1 cellular context compared by ENCODE assay signal in the genomic region with DNA sequence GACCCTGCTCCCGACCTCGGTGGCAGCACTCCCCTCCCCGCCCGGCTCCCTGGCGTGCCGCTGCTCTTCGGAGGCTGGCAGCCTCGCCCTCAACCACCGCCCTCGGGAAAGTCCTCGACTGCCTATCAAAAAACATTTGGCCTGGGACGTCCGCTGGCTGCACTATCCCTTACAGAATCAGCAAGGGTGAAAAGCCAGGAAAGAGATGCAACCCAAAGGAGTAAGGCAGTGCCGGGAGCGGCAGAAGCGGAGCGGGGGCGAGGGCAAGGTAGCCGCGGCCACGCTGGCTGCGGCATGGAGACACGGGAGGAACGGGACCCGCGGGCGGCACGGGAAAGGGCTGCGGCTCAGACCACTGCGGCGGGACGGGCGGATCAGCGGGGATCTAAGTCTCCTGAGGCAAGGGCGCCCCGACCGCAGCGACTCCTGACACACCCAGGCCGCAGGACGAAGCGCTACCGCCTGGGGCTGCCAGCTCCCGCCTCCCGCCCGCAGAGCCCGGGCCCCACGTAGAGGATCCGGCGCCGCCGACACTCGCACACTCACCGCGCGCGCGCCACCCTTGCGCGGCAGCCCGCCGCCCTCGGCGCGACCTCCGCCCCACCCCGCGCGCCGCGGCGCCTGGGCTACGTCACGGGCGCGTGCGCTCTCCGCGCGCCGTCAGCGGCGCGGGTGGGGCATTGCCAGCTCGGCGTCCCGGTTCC.
TF ChIP-seq lines count a peak whose summit lies in the region.

A gene with protein sequence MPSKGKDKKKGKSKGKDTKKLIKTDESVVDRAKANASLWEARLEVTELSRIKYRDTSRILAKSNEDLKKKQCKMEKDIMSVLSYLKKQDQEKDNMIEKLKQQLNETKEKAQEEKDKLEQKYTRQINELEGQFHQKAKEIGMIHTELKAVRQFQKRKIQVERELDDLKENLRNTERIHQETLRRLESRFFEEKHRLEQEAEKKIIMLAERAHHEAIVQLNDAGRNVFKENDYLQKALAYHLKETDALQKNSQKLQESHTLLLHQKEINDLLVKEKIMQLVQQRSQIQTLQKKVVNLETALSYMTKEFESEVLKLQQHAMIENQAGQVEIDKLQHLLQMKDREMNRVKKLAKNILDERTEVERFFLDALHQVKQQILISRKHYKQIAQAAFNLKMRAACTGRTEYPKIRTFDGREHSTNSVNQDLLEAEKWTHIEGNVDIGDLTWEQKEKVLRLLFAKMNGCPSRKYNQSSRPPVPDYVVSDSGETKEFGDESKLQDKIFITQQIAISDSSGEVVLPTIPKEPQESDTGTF (plus strand): TSS at position 646 of the 704 bp plus-strand sequence. CDS start 130 bp downstream, outside the sequence.
A gene with protein sequence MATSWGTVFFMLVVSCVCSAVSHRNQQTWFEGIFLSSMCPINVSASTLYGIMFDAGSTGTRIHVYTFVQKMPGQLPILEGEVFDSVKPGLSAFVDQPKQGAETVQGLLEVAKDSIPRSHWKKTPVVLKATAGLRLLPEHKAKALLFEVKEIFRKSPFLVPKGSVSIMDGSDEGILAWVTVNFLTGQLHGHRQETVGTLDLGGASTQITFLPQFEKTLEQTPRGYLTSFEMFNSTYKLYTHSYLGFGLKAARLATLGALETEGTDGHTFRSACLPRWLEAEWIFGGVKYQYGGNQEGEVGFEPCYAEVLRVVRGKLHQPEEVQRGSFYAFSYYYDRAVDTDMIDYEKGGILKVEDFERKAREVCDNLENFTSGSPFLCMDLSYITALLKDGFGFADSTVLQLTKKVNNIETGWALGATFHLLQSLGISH (minus strand): TSS at position 585 of the 704 bp plus-strand sequence. CDS start 31,186 bp downstream, outside the sequence.

TF ChIP-seq in HepG2, 621 proteins besides CTCF, POLR2A, EP300 and RAD21 (continued from another document and continues in another):
- TF ChIP-seq, protein P1, sequence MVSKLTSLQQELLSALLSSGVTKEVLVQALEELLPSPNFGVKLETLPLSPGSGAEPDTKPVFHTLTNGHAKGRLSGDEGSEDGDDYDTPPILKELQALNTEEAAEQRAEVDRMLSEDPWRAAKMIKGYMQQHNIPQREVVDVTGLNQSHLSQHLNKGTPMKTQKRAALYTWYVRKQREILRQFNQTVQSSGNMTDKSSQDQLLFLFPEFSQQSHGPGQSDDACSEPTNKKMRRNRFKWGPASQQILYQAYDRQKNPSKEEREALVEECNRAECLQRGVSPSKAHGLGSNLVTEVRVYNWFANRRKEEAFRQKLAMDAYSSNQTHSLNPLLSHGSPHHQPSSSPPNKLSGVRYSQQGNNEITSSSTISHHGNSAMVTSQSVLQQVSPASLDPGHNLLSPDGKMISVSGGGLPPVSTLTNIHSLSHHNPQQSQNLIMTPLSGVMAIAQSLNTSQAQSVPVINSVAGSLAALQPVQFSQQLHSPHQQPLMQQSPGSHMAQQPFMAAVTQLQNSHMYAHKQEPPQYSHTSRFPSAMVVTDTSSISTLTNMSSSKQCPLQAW (CRISPR knock-in tag; IDR thresholded peaks at IDR 0.05) = peak; percentile 74; the same call in 1 of the 2 replicates
- no peak for TF ChIP-seq GATA4 (IDR thresholded peaks at IDR 0.05; ENCODE audit: borderline replicate concordance, low read depth)
- TF ChIP-seq FOSL2 (CRISPR knock-in tag; IDR thresholded peaks at IDR 0.05) = peak; percentile 3; the same call in 1 of the 2 replicates
- TF ChIP-seq, protein P2, sequence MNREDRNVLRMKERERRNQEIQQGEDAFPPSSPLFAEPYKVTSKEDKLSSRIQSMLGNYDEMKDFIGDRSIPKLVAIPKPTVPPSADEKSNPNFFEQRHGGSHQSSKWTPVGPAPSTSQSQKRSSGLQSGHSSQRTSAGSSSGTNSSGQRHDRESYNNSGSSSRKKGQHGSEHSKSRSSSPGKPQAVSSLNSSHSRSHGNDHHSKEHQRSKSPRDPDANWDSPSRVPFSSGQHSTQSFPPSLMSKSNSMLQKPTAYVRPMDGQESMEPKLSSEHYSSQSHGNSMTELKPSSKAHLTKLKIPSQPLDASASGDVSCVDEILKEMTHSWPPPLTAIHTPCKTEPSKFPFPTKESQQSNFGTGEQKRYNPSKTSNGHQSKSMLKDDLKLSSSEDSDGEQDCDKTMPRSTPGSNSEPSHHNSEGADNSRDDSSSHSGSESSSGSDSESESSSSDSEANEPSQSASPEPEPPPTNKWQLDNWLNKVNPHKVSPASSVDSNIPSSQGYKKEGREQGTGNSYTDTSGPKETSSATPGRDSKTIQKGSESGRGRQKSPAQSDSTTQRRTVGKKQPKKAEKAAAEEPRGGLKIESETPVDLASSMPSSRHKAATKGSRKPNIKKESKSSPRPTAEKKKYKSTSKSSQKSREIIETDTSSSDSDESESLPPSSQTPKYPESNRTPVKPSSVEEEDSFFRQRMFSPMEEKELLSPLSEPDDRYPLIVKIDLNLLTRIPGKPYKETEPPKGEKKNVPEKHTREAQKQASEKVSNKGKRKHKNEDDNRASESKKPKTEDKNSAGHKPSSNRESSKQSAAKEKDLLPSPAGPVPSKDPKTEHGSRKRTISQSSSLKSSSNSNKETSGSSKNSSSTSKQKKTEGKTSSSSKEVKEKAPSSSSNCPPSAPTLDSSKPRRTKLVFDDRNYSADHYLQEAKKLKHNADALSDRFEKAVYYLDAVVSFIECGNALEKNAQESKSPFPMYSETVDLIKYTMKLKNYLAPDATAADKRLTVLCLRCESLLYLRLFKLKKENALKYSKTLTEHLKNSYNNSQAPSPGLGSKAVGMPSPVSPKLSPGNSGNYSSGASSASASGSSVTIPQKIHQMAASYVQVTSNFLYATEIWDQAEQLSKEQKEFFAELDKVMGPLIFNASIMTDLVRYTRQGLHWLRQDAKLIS (CRISPR knock-in tag; IDR thresholded peaks at IDR 0.05) = no peak
- TF ChIP-seq, protein P3, sequence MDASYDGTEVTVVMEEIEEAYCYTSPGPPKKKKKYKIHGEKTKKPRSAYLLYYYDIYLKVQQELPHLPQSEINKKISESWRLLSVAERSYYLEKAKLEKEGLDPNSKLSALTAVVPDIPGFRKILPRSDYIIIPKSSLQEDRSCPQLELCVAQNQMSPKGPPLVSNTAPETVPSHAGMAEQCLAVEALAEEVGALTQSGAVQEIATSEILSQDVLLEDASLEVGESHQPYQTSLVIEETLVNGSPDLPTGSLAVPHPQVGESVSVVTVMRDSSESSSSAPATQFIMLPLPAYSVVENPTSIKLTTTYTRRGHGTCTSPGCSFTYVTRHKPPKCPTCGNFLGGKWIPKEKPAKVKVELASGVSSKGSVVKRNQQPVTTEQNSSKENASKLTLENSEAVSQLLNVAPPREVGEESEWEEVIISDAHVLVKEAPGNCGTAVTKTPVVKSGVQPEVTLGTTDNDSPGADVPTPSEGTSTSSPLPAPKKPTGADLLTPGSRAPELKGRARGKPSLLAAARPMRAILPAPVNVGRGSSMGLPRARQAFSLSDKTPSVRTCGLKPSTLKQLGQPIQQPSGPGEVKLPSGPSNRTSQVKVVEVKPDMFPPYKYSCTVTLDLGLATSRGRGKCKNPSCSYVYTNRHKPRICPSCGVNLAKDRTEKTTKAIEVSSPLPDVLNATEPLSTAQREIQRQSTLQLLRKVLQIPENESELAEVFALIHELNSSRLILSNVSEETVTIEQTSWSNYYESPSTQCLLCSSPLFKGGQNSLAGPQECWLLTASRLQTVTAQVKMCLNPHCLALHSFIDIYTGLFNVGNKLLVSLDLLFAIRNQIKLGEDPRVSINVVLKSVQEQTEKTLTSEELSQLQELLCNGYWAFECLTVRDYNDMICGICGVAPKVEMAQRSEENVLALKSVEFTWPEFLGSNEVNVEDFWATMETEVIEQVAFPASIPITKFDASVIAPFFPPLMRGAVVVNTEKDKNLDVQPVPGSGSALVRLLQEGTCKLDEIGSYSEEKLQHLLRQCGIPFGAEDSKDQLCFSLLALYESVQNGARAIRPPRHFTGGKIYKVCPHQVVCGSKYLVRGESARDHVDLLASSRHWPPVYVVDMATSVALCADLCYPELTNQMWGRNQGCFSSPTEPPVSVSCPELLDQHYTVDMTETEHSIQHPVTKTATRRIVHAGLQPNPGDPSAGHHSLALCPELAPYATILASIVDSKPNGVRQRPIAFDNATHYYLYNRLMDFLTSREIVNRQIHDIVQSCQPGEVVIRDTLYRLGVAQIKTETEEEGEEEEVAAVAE (CRISPR knock-in tag; IDR thresholded peaks at IDR 0.05; ENCODE audit: borderline replicate concordance) = no peak
- TF ChIP-seq PHB2 (IDR thresholded peaks at IDR 0.05; ENCODE audit: partially characterized antibody) = no peak
- TF ChIP-seq TBX2 (CRISPR knock-in tag; IDR thresholded peaks at IDR 0.05; ENCODE audit: borderline replicate concordance) = peak; percentile 29; the same call in 1 of the 2 replicates
- peak; percentile 53; the same call in 1 of the 2 replicates for TF ChIP-seq ZNF761 (CRISPR knock-in tag; conservative IDR thresholded peaks at IDR 0.05)
- TF ChIP-seq, protein P4, sequence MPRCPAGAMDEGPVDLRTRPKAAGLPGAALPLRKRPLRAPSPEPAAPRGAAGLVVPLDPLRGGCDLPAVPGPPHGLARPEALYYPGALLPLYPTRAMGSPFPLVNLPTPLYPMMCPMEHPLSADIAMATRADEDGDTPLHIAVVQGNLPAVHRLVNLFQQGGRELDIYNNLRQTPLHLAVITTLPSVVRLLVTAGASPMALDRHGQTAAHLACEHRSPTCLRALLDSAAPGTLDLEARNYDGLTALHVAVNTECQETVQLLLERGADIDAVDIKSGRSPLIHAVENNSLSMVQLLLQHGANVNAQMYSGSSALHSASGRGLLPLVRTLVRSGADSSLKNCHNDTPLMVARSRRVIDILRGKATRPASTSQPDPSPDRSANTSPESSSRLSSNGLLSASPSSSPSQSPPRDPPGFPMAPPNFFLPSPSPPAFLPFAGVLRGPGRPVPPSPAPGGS (CRISPR knock-in tag; IDR thresholded peaks at IDR 0.05) = peak; percentile 16; the same call in 1 of the 2 replicates
- TF ChIP-seq ZNF747 (CRISPR knock-in tag; IDR thresholded peaks at IDR 0.05; ENCODE audit: borderline replicate concordance) = peak; percentile 11; the same call in 1 of the 2 replicates
- peak; percentile 47; the same call in 1 of the 2 replicates for TF ChIP-seq MEIS2 (CRISPR knock-in tag; IDR thresholded peaks at IDR 0.05)
- no peak for TF ChIP-seq RORA (CRISPR knock-in tag; IDR thresholded peaks at IDR 0.05)
- TF ChIP-seq KDM6A (CRISPR knock-in tag; IDR thresholded peaks at IDR 0.05; ENCODE audit: low read depth) = no peak
- TF ChIP-seq HMG20A (CRISPR knock-in tag; IDR thresholded peaks at IDR 0.05; ENCODE audit: borderline replicate concordance) = no peak
- peak; percentile 84 for TF ChIP-seq TMF1 (CRISPR knock-in tag; IDR thresholded peaks at IDR 0.05; ENCODE audit: low read depth)
- TF ChIP-seq ZNF12 (CRISPR knock-in tag; IDR thresholded peaks at IDR 0.05) = no peak
- no peak for TF ChIP-seq FOSL1 (CRISPR knock-in tag; IDR thresholded peaks at IDR 0.05; ENCODE audit: borderline replicate concordance)
- no peak for TF ChIP-seq FIP1L1 (IDR thresholded peaks at IDR 0.05; ENCODE audit: borderline replicate concordance, insufficient read depth, low read depth, low read length)
- peak; percentile 51; the same call in 1 of the 2 replicates for TF ChIP-seq SNAI1 (CRISPR knock-in tag; IDR thresholded peaks at IDR 0.05; ENCODE audit: borderline replicate concordance)
- no peak for TF ChIP-seq ZNF777 (CRISPR knock-in tag; IDR thresholded peaks at IDR 0.05)
- TF ChIP-seq ZNF598 (CRISPR knock-in tag; IDR thresholded peaks at IDR 0.05; ENCODE audit: borderline replicate concordance) = no peak; the same call in 1 of the 2 replicates
- TF ChIP-seq, protein P5, sequence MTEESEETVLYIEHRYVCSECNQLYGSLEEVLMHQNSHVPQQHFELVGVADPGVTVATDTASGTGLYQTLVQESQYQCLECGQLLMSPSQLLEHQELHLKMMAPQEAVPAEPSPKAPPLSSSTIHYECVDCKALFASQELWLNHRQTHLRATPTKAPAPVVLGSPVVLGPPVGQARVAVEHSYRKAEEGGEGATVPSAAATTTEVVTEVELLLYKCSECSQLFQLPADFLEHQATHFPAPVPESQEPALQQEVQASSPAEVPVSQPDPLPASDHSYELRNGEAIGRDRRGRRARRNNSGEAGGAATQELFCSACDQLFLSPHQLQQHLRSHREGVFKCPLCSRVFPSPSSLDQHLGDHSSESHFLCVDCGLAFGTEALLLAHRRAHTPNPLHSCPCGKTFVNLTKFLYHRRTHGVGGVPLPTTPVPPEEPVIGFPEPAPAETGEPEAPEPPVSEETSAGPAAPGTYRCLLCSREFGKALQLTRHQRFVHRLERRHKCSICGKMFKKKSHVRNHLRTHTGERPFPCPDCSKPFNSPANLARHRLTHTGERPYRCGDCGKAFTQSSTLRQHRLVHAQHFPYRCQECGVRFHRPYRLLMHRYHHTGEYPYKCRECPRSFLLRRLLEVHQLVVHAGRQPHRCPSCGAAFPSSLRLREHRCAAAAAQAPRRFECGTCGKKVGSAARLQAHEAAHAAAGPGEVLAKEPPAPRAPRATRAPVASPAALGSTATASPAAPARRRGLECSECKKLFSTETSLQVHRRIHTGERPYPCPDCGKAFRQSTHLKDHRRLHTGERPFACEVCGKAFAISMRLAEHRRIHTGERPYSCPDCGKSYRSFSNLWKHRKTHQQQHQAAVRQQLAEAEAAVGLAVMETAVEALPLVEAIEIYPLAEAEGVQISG (CRISPR knock-in tag; IDR thresholded peaks at IDR 0.05) = peak; percentile 62; the same call in 1 of the 2 replicates
- no peak for TF ChIP-seq ATRX (CRISPR knock-in tag; IDR thresholded peaks at IDR 0.05; ENCODE audit: borderline replicate concordance)
- TF ChIP-seq ZNF292 (CRISPR knock-in tag; IDR thresholded peaks at IDR 0.05; ENCODE audit: borderline replicate concordance, low read depth) = peak; percentile 62; the same call in 1 of the 2 replicates
- no peak for TF ChIP-seq ZNF484 (CRISPR knock-in tag; IDR thresholded peaks at IDR 0.05; ENCODE audit: borderline replicate concordance, low read depth)
- no peak for TF ChIP-seq NCOA5 (CRISPR knock-in tag; IDR thresholded peaks at IDR 0.05)
- TF ChIP-seq GLI4 (CRISPR knock-in tag; IDR thresholded peaks at IDR 0.05; ENCODE audit: borderline replicate concordance) = peak; percentile 93; the same call in 1 of the 2 replicates
- no peak for TF ChIP-seq ZNF24 (IDR thresholded peaks at IDR 0.05)
- TF ChIP-seq ZNF251 (CRISPR knock-in tag; IDR thresholded peaks at IDR 0.05) = no peak
- TF ChIP-seq ZNF263 (CRISPR knock-in tag; IDR thresholded peaks at IDR 0.05) = peak; percentile 29; the same call in 1 of the 2 replicates
- 0 out of 2 replicates have a peak, but pooled peaks have one; percentile 17 for TF ChIP-seq ZFP1 (CRISPR knock-in tag; IDR thresholded peaks at IDR 0.05)
